Comparison of ENCODE assay signal across 39 cellular contexts in the genomic region with DNA sequence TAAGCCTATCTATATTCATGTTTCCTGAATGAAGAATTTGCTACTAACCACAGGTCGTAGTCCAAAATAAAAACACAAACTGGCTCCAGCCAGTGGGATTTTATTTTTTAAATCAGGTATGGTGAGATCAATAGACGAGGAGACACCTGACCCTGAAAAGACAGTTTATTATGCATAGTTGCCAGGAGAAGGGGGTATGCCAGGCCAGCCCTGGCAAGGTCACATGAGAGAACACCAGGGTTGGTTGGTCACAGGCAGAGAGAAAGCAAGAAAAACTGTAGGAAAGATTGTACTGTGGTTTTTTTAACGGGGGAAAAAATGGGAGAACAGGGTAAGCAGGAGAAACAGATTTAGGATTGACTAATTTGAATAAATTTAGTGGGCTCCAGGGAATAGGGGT.
"Had no signal": no experiment of that assay in that cellular context is flagged by ENCODE, and none has a peak within 500 bp of the region (broad histone marks: within the 10 kb centered on the region; RNA-seq: fewer than 3 reads in every experiment).

No MANE protein-coding gene starts in this region.

- H3K27ac Mint-ChIP-seq: activated B cell treated with CpG ODN at 0.5 μM for 24 hours; activated CD4-positive, alpha-beta memory T cell treated with anti-CD3 and anti-CD28 coated beads for 36 hours; activated CD4-positive, alpha-beta T cell treated with anti-CD3 and anti-CD28 coated beads, Interleukin-2, amount 10 ng/mL, durations not matched to agents 24 days and 14 days; activated CD8-positive, alpha-beta T cell treated with anti-CD3 and anti-CD28 coated beads for 36 hours; activated naive CD4-positive, alpha-beta T cell treated with anti-CD3 and anti-CD28 coated beads for 36 hours; activated naive CD4-positive, alpha-beta T cell treated with anti-CD3 and anti-CD28 coated beads, Interleukin-2, amount 50 U/mL, for 72 hours; activated naive CD8-positive, alpha-beta T cell treated with anti-CD3 and anti-CD28 coated beads for 36 hours; activated T-cell treated with anti-CD3 and anti-CD28 coated beads, Interleukin-2, amount 50 U/mL, for 72 hours; activated T-helper 1 cell treated with anti-CD3 and anti-CD28 coated beads, Interleukin-12 subunit alpha, Interleukin-12 subunit beta, Interleukin-2, Interleukin-4 antibody, amounts not matched to agents 30 ng/mL and 10 ng/mL and 1 ng/mL, durations not matched to agents 14 hours and 24 hours and 36 hours; activated T-helper 17 cell treated with anti-CD3 and anti-CD28 coated beads, Interleukin-2, amount 50 U/mL, for 72 hours; brain; T-helper 1 cell treated with Interleukin-12 subunit alpha and Interleukin-12 subunit beta and Interleukin-4 antibody, amounts not matched to agents 30 μg/mL and 1 μg/mL, for 36 hours; T-helper 2 cell treated with Interferon-gamma antibody and Interleukin-4, amounts not matched to agents 5 μg/mL and 100 μg/mL, for 36 hours had no signal

- H3K27ac ChIP-seq: adrenal gland, cardiac muscle cell, VCaP had no signal

- H3K4me3 ChIP-seq: adrenal gland, cardiac muscle cell had no signal

- DNase-seq: activated B cell treated with CpG ODN at 0.5 μM for 24 hours; activated CD4-positive, alpha-beta memory T cell treated with anti-CD3 and anti-CD28 coated beads for 36 hours; activated CD4-positive, alpha-beta T cell treated with anti-CD3 and anti-CD28 coated beads for 4 hours; activated CD4-positive, alpha-beta T cell treated with anti-CD3 and anti-CD28 coated beads, Interleukin-2, amount 10 ng/mL, durations not matched to agents 24 days and 14 days; activated CD4-positive, alpha-beta T cell treated with anti-CD3 and anti-CD28 coated beads, Interleukin-2, amount 50 U/mL, for 1 hour; activated CD4-positive, alpha-beta T cell treated with anti-CD3 and anti-CD28 coated beads, Interleukin-2, amount 50 U/mL, for 4 hours; activated CD4-positive, CD25-positive, alpha-beta regulatory T cell treated with anti-CD3 and anti-CD28 coated beads, Interleukin-2, amount 50 U/mL, for 72 hours; activated CD8-positive, alpha-beta memory T cell treated with anti-CD3 and anti-CD28 coated beads, Interleukin-2, amount 50 U/mL, for 4 hours; activated CD8-positive, alpha-beta T cell treated with anti-CD3 and anti-CD28 coated beads for 36 hours; activated effector memory CD4-positive, alpha-beta T cell treated with anti-CD3 and anti-CD28 coated beads, Interleukin-2, amount 50 U/mL, for 16 hours; activated gamma-delta T cell treated with Interleukin-2 at 50 U/mL for 16 hours; activated naive CD4-positive, alpha-beta T cell; activated naive CD4-positive, alpha-beta T cell treated with anti-CD3 and anti-CD28 coated beads for 36 hours; activated naive CD4-positive, alpha-beta T cell treated with anti-CD3 and anti-CD28 coated beads, Interleukin-2, amount 50 U/mL, for 16 hours; activated naive CD8-positive, alpha-beta T cell treated with anti-CD3 and anti-CD28 coated beads for 36 hours; activated T-cell treated with anti-CD3 and anti-CD28 coated beads for 4 hours; activated T-cell treated with anti-CD3 and anti-CD28 coated beads, Interleukin-2, amount 50 U/mL, for 1 hour; activated T-cell treated with anti-CD3 and anti-CD28 coated beads, Interleukin-2, amount 50 U/mL, for 4 hours; activated T-cell treated with anti-CD3 and anti-CD28 coated beads, Interleukin-2, amount 50 U/mL, for 72 hours; adrenal gland; amniotic stem cell; aorta; caudate nucleus; cerebellar nuclear complex; T-helper 1 cell; T-helper 2 cell; T-helper 9 cell had no signal

- H3K36me3 ChIP-seq: adrenal gland, cardiac muscle cell had no signal

- ATAC-seq: activated CD8-positive, alpha-beta T cell treated with anti-CD3 and anti-CD28 coated beads for 36 hours; activated naive CD4-positive, alpha-beta T cell treated with anti-CD3 and anti-CD28 coated beads, Interleukin-2, amount 50 U/mL, for 72 hours; activated T-cell treated with anti-CD3 and anti-CD28 coated beads, Interleukin-2, amount 50 U/mL, for 4 hours; activated T-cell treated with anti-CD3 and anti-CD28 coated beads, Interleukin-2, amount 50 U/mL, for 72 hours; activated T-helper 17 cell treated with anti-CD3 and anti-CD28 coated beads, Interleukin-2, amount 50 U/mL, for 72 hours had no signal

- H3K27me3 ChIP-seq: adrenal gland, cardiac muscle cell had no signal

- H3K4me1 Mint-ChIP-seq: activated B cell treated with CpG ODN at 0.5 μM for 24 hours; activated CD4-positive, alpha-beta T cell treated with anti-CD3 and anti-CD28 coated beads, Interleukin-2, amount 10 ng/mL, durations not matched to agents 24 days and 14 days; activated naive CD8-positive, alpha-beta T cell treated with anti-CD3 and anti-CD28 coated beads for 36 hours; activated T-helper 17 cell treated with anti-CD3 and anti-CD28 coated beads, Interleukin-2, amount 50 U/mL, for 72 hours; central memory CD8-positive, alpha-beta T cell had no signal

- H3K9me3 ChIP-seq: adrenal gland had no signal

- H3K4me1 ChIP-seq: adrenal gland had no signal

- H3K4me3 Mint-ChIP-seq: activated B cell treated with CpG ODN at 0.5 μM for 24 hours; activated CD4-positive, alpha-beta memory T cell treated with anti-CD3 and anti-CD28 coated beads for 36 hours; activated CD4-positive, alpha-beta T cell treated with anti-CD3 and anti-CD28 coated beads, Interleukin-2, amount 10 ng/mL, durations not matched to agents 24 days and 14 days; activated CD8-positive, alpha-beta T cell treated with anti-CD3 and anti-CD28 coated beads for 36 hours; activated naive CD4-positive, alpha-beta T cell treated with anti-CD3 and anti-CD28 coated beads for 36 hours; activated naive CD8-positive, alpha-beta T cell treated with anti-CD3 and anti-CD28 coated beads for 36 hours; activated T-cell treated with anti-CD3 and anti-CD28 coated beads, Interleukin-2, amount 50 U/mL, for 4 hours; activated T-cell treated with anti-CD3 and anti-CD28 coated beads, Interleukin-2, amount 50 U/mL, for 72 hours; activated T-helper 1 cell treated with anti-CD3 and anti-CD28 coated beads, Interleukin-12 subunit alpha, Interleukin-12 subunit beta, Interleukin-2, Interleukin-4 antibody, amounts not matched to agents 30 ng/mL and 10 ng/mL and 1 ng/mL, durations not matched to agents 14 hours and 24 hours and 36 hours; activated T-helper 17 cell treated with anti-CD3 and anti-CD28 coated beads, Interleukin-2, amount 50 U/mL, for 72 hours; brain; central memory CD8-positive, alpha-beta T cell; T-helper 1 cell treated with Interleukin-12 subunit alpha and Interleukin-12 subunit beta and Interleukin-4 antibody, amounts not matched to agents 30 μg/mL and 1 μg/mL, for 36 hours; T-helper 2 cell treated with Interferon-gamma antibody and Interleukin-4, amounts not matched to agents 5 μg/mL and 100 μg/mL, for 36 hours had no signal

- H3K27me3 Mint-ChIP-seq: activated B cell treated with CpG ODN at 0.5 μM for 24 hours; activated CD4-positive, alpha-beta memory T cell treated with anti-CD3 and anti-CD28 coated beads for 36 hours; activated CD4-positive, alpha-beta T cell treated with anti-CD3 and anti-CD28 coated beads, Interleukin-2, amount 10 ng/mL, durations not matched to agents 24 days and 14 days; activated CD8-positive, alpha-beta T cell treated with anti-CD3 and anti-CD28 coated beads for 36 hours; activated naive CD8-positive, alpha-beta T cell treated with anti-CD3 and anti-CD28 coated beads for 36 hours; activated T-helper 17 cell treated with anti-CD3 and anti-CD28 coated beads, Interleukin-2, amount 50 U/mL, for 72 hours; central memory CD8-positive, alpha-beta T cell had no signal

- FAIRE-seq: astrocyte, bronchial epithelial cell, TTC549 had no signal

- H3K36me3 Mint-ChIP-seq: activated CD4-positive, alpha-beta memory T cell treated with anti-CD3 and anti-CD28 coated beads for 36 hours; activated naive CD8-positive, alpha-beta T cell treated with anti-CD3 and anti-CD28 coated beads for 36 hours; brain had no signal
